ENCODE assay signal across 8 cellular contexts in the genomic region with DNA sequence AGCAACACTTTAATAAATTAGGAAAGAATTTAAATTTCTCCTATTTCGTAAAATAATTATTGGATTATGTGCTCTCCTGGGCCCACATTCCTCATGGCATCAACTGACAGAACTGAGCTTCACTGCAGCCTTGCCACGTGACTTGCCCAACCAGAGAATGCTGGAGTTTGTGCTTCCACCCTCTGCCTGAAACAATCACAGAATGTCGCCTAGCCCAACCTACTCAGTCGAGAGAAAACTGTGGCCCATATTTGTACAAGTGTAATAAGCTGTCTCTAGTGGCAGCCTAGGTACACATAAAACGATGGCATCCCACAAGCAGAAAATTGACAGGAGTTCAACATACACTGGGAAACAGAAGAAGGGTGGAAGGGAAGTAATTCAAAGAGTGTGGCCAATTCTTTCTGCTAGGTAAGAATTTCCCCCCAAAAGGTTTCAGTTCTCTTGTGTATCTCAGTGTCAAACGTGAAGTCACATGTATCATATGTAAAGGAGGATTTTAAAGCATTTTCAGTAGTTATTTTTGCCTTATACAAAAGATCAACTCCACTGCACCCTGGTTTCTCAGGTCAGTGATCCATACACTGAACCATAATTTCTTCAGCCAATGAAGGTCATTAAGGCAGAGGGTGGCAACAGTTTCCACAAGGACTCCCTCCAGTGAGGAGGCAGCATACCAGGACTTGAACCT. TPM values are rescaled to one million over a fixed set of nuclear protein-coding genes. Genes with fewer than 3 reads are reported as not detected.
DNase-seq lines count a peak whose midpoint lies in the region; ATAC-seq and TF ChIP-seq lines count a peak whose summit lies in the region.
"Had no signal": no experiment of that assay in that cellular context is flagged by ENCODE, and none has a peak within 500 bp of the region (broad histone marks: within the 10 kb centered on the region; RNA-seq: fewer than 3 reads in every experiment).

No MANE protein-coding gene starts in this region.

- ATAC-seq in GM19035 (IDR thresholded peaks at IDR 0.05; ENCODE audit: unreplicated experiment) (peak; percentile 69), HG02623 (IDR thresholded peaks at IDR 0.05; ENCODE audit: unreplicated experiment) (peak; percentile 80)

- no peak overlapping the region for H2AFZ ChIP-seq in Karpas-422 (ENCODE audit: low read length)

- peak overlapping the region; percentile 56 for H3K4me3 ChIP-seq in Karpas-422 (ENCODE audit: low read length)

- no peaks in the 10 kb centered on the region for H3K9me3 ChIP-seq in Karpas-422 (ENCODE audit: low read length)

- no peaks in the 10 kb centered on the region for H3K27me3 Mint-ChIP-seq in nephron progenitor cell (ENCODE audit: low read depth, poor library complexity)

- no peak overlapping the region for H3K4me3 Mint-ChIP-seq in nephron progenitor cell

- peak; percentile 90 for DNase-seq in Karpas-422
- DNase-seq in nephron progenitor cell, result no peak
- no peak for DNase-seq in NCI-H82 (lab: John Stamatoyannopoulos, UW)
- DNase-seq in ureter (ENCODE audit: low spot score), result no peak
- no peak for DNase-seq in SK-N-DZ (ENCODE audit: low spot score)

- H3K36me3 ChIP-seq in Karpas-422 (ENCODE audit: insufficient read depth, low read length), result no peaks in the 10 kb centered on the region

- peak overlapping the region; percentile 79 for H3K27ac Mint-ChIP-seq in nephron progenitor cell

- peaks cover 80% of the 10 kb centered on the region for H3K4me1 ChIP-seq in Karpas-422 (ENCODE audit: low read length)

- H3K27ac ChIP-seq in Karpas-422 (ENCODE audit: low read length), result peak overlapping the region; percentile 95

- no peaks in the 10 kb centered on the region for H4K20me1 ChIP-seq in Karpas-422 (ENCODE audit: insufficient read depth, low read depth, low read length)

- no peaks in the 10 kb centered on the region for H3K79me2 ChIP-seq in Karpas-422 (ENCODE audit: low read length)

- H3K4me1 Mint-ChIP-seq in nephron progenitor cell, result peaks cover 100% of the 10 kb centered on the region

- H3K27me3 ChIP-seq in Karpas-422 (ENCODE audit: low read length), result no peaks in the 10 kb centered on the region

- H3K9me2 ChIP-seq in Karpas-422 (replicated peaks; ENCODE audit: insufficient read depth, low read length), result no peaks in the 10 kb centered on the region

- peak overlapping the region; percentile 77 for H3K4me2 ChIP-seq in Karpas-422 (ENCODE audit: low read depth, low read length, poor library complexity, severe bottlenecking)

- H3K36me3 Mint-ChIP-seq in nephron progenitor cell (ENCODE audit: low read depth), result peaks cover 14% of the 10 kb centered on the region

- H3K9ac ChIP-seq in Karpas-422 (ENCODE audit: low read length), result peak overlapping the region; percentile 63

- no peak for TF ChIP-seq CTCF in nephron progenitor cell (IDR thresholded peaks at IDR 0.05)

- H3K9me3 Mint-ChIP-seq in nephron progenitor cell, result no peaks in the 10 kb centered on the region

RNA-seq across cellular contexts. Expression of a gene that starts 41.7 kb away (rescaled TPM):
- total RNA-seq in Karpas-422 (2014; rRNA removed; shearing (Covaris generic); ENCODE audit: low replicate concordance), result 12.1 and 12.8 TPM in 2 replicates
- total RNA-seq in ureter, result 29.6 TPM
- 13.7 and 15.4 TPM in 2 replicates for polyA plus RNA-seq in SK-N-DZ (2014; cell fraction: cytosol; rRNA removed)
- polyA plus RNA-seq in SK-N-DZ (2014; cell fraction: nucleus; rRNA removed), result 19.6 and 20.5 TPM in 2 replicates
- total RNA-seq: activated CD8-positive, alpha-beta memory T cell treated with anti-CD3 and anti-CD28 coated beads for 36 hours had no signal
